23 cellular contexts compared by ENCODE assay signal in genomic region chr7:137297551-137298463, GRCh38. TPM values are rescaled to one million over a fixed set of nuclear protein-coding genes. Genes with fewer than 3 reads are reported as not detected.
DNase-seq lines count a peak whose midpoint lies in the region; ATAC-seq and TF ChIP-seq lines count a peak whose summit lies in the region.
"Had no signal": no experiment of that assay in that cellular context is flagged by ENCODE, and none has a peak within 500 bp of the region (broad histone marks: within the 10 kb centered on the region; RNA-seq: fewer than 3 reads in every experiment).

No MANE protein-coding gene starts in this region.

- peak overlapping the region; percentile 0 for H3K4me3 Mint-ChIP-seq in endodermal cell
- no peak overlapping the region for H3K4me3 Mint-ChIP-seq in natural killer cell treated with Interleukin-12 subunit alpha and Interleukin-12 subunit beta and Interleukin-15 and Interleukin-18, amount 100 ng/mL, for 72 hours
- H3K4me3 Mint-ChIP-seq: CD4-positive, alpha-beta T cell; GM23338 had no signal

- TF ChIP-seq POLR2A in right lobe of liver (IDR thresholded peaks at IDR 0.05), result no peak
- no peak for TF ChIP-seq POLR2A in erythroblast (IDR thresholded peaks at IDR 0.05; ENCODE audit: low read length)

- WGBS in endodermal cell (ENCODE audit: insufficient coverage in 1 of 2, insufficient read length in 1 of 2), 2 experiments, result 61 to 70% methylated on average over 7 to 9 of the region's 9 CpGs
- whole genome bisulfite sequencing in right lobe of liver (ENCODE audit: insufficient coverage, low coverage, low lambda C conversion rate, missing lambda C conversion rate), result 29% methylated on average over 9 of the region's 9 CpGs

- H3K27ac ChIP-seq in angular gyrus (ENCODE audit: low read depth, low read length) (peak overlapping the region; percentile 84), endodermal cell (ENCODE audit: low read depth, low read length) (no peak overlapping the region), right lobe of liver (peak overlapping the region in 2 of 3 donors; percentile 44 to 60)
- H3K27ac ChIP-seq: A549 had no signal

- no peaks in the 10 kb centered on the region for H3K36me3 Mint-ChIP-seq in endodermal cell (ENCODE audit: low read depth)
- no peaks in the 10 kb centered on the region for H3K36me3 Mint-ChIP-seq in natural killer cell treated with Interleukin-12 subunit alpha and Interleukin-12 subunit beta and Interleukin-15 and Interleukin-18, amount 100 ng/mL, for 72 hours

- intact Hi-C loops in right lobe of liver (cut with DNase I), result no loop called here

- DNase-seq in endodermal cell (no peak), right lobe of liver (peak in 1 of 3 donors; percentile 50), pons (ENCODE audit: low spot score) (peak; percentile 30), erythroblast (lab: John Stamatoyannopoulos, UW) (no peak), RPMI8226 (no peak), NCI-H526 (lab: John Stamatoyannopoulos, UW) (no peak)
- DNase-seq in natural killer cell treated with Interleukin-12 subunit alpha and Interleukin-12 subunit beta and Interleukin-15 and Interleukin-18, amount 100 ng/mL, for 72 hours (ENCODE audit: low spot score), result no peak
- DNase-seq: Caco-2; CD4-positive, alpha-beta T cell; DMS153; GDM1; NCI-H1105; NCI-H1694 treated with DMSO at 0.1 percent for 48 hours; NCI-H2107; NCI-H2227 treated with DMSO at 0.1 percent for 48 hours; NCI-H510A treated with DMSO at 0.1 percent for 48 hours; NCI-H82; OCI-M1; SHP77 treated with DMSO at 0.1 percent for 48 hours had no signal

- H3K4me1 ChIP-seq in endodermal cell (ENCODE audit: control insufficient read depth, insufficient read depth, low read length) (peaks cover 10% of the 10 kb centered on the region), right lobe of liver (peaks cover 0 to 28% (median 6%) of the 10 kb centered on the region in 4 donors)
- H3K4me1 ChIP-seq: A549, Caco-2 had no signal

- H3K9me3 ChIP-seq in endodermal cell (ENCODE audit: control insufficient read depth, low read length) (no peaks in the 10 kb centered on the region), right lobe of liver (no peaks in the 10 kb centered on the region)
- H3K9me3 ChIP-seq: A549, Caco-2 had no signal

- H3K9me3 Mint-ChIP-seq in endodermal cell, result no peaks in the 10 kb centered on the region
- peaks cover 16% of the 10 kb centered on the region for H3K9me3 Mint-ChIP-seq in natural killer cell treated with Interleukin-12 subunit alpha and Interleukin-12 subunit beta and Interleukin-15 and Interleukin-18, amount 100 ng/mL, for 72 hours
- H3K9me3 Mint-ChIP-seq: GM23338 had no signal

- H3K27me3 ChIP-seq in endodermal cell (ENCODE audit: control insufficient read depth, insufficient read depth, low read length, poor library complexity, severe bottlenecking) (no peaks in the 10 kb centered on the region), right lobe of liver (no peaks in the 10 kb centered on the region)

- H3K27ac Mint-ChIP-seq in endodermal cell, result no peak overlapping the region
- H3K27ac Mint-ChIP-seq in natural killer cell treated with Interleukin-12 subunit alpha and Interleukin-12 subunit beta and Interleukin-15 and Interleukin-18, amount 100 ng/mL, for 72 hours, result no peak overlapping the region
- H3K27ac Mint-ChIP-seq: CD4-positive, alpha-beta T cell; GM23338 had no signal

- H3K4me3 ChIP-seq in endodermal cell (ENCODE audit: low read length) (peak overlapping the region; percentile 39), right lobe of liver (peak overlapping the region in 1 of 3 donors; percentile 0)
- H3K4me3 ChIP-seq: A549, GM23338 had no signal

- H3K36me3 ChIP-seq in endodermal cell (ENCODE audit: control insufficient read depth, insufficient read depth, low read length), result no peaks in the 10 kb centered on the region
- no peaks in the 10 kb centered on the region for H3K36me3 ChIP-seq in right lobe of liver

- H3K27me3 Mint-ChIP-seq in endodermal cell (ENCODE audit: insufficient read depth), result no peaks in the 10 kb centered on the region
- no peaks in the 10 kb centered on the region for H3K27me3 Mint-ChIP-seq in natural killer cell treated with Interleukin-12 subunit alpha and Interleukin-12 subunit beta and Interleukin-15 and Interleukin-18, amount 100 ng/mL, for 72 hours
- H3K27me3 Mint-ChIP-seq: CD4-positive, alpha-beta T cell had no signal

- peaks cover 29% of the 10 kb centered on the region for H3K4me1 Mint-ChIP-seq in endodermal cell
- no peaks in the 10 kb centered on the region for H3K4me1 Mint-ChIP-seq in natural killer cell treated with Interleukin-12 subunit alpha and Interleukin-12 subunit beta and Interleukin-15 and Interleukin-18, amount 100 ng/mL, for 72 hours (ENCODE audit: low read depth in 2 of 2)

- no peak overlapping the region for H3K9ac ChIP-seq in endodermal cell (ENCODE audit: extremely low read depth, low read length, poor library complexity, severe bottlenecking)

- TF ChIP-seq CTCF in endodermal cell (conservative IDR thresholded peaks at IDR 0.05), result no peak
- no peak for TF ChIP-seq CTCF in right lobe of liver (IDR thresholded peaks at IDR 0.05)

- peak; percentile 76 to 86 (median 82) for ATAC-seq in right lobe of liver
- ATAC-seq in natural killer cell treated with Interleukin-12 subunit alpha and Interleukin-12 subunit beta and Interleukin-15 and Interleukin-18, amount 100 ng/mL, for 72 hours, result no peak
- ATAC-seq: A549, GM23338, HCT116 had no signal

RNA-seq across cellular contexts. Expression of gene PTN, which starts 45.7 kb away (rescaled TPM):
- total RNA-seq in endodermal cell, result 1 to 10 TPM; 4.8 to 5.6 TPM
- 318 TPM for polyA plus RNA-seq in endodermal cell (2013, experiment 1 of 2)
- polyA plus RNA-seq in endodermal cell (2013, experiment 2 of 2), result 303 TPM
- total RNA-seq in right lobe of liver, result 1 to 10 TPM in 2 of 6 experiments, under 1 TPM in 4; 0.31 to 1.7 (median 0.89) TPM
- total RNA-seq in natural killer cell treated with Interleukin-12 subunit alpha and Interleukin-12 subunit beta and Interleukin-15 and Interleukin-18, amount 100 ng/mL, for 72 hours, result not detected
- total RNA-seq: CD4-positive, alpha-beta T cell had no signal
- polyA plus RNA-seq: A549 had no signal

Comparison
In these comparisons a context has a peak if more than half of its experiments do, and no peak if none do; other contexts are left out.
1. ATAC-seq: peak in right lobe of liver (4 of 4); none in natural killer cell treated with Interleukin-12 subunit alpha and Interleukin-12 subunit beta and Interleukin-15 and Interleukin-18, amount 100 ng/mL, for 72 hours (0 of 2).